ENCODE assay signal across 1 cellular context in genomic region chr1:212254853-212255363, GRCh38.
TF ChIP-seq lines count a peak whose summit lies in the region.

No MANE protein-coding gene starts in this region.

TF ChIP-seq in HepG2, 621 proteins besides CTCF, POLR2A, EP300 and RAD21 (continued from another document and continues in another):
- peak; percentile 14; the same call in 1 of the 2 replicates for TF ChIP-seq SSRP1 (CRISPR knock-in tag; IDR thresholded peaks at IDR 0.05)
- TF ChIP-seq ZNF644 (CRISPR knock-in tag; IDR thresholded peaks at IDR 0.05; ENCODE audit: low read depth) = peak; percentile 56; the same call in 1 of the 2 replicates
- TF ChIP-seq ZNF552 (CRISPR knock-in tag; IDR thresholded peaks at IDR 0.05; ENCODE audit: borderline replicate concordance) = no peak
- TF ChIP-seq BCL3 (CRISPR knock-in tag; IDR thresholded peaks at IDR 0.05) = no peak
- TF ChIP-seq ZFP62 (CRISPR knock-in tag; IDR thresholded peaks at IDR 0.05) = no peak
- TF ChIP-seq SIX1 (CRISPR knock-in tag; IDR thresholded peaks at IDR 0.05; ENCODE audit: borderline replicate concordance) = peak; percentile 11; the same call in 1 of the 2 replicates
- TF ChIP-seq NR2F1 (CRISPR knock-in tag; IDR thresholded peaks at IDR 0.05) = no peak
- TF ChIP-seq HNF1A (IDR thresholded peaks at IDR 0.05; ENCODE audit: low read depth) = no peak
- peak; percentile 59; the same call in 1 of the 2 replicates for TF ChIP-seq HNF1A (CRISPR knock-in tag; IDR thresholded peaks at IDR 0.05; ENCODE audit: borderline replicate concordance)
- peak; percentile 24; the same call in 1 of the 2 replicates for TF ChIP-seq ZNF652 (CRISPR knock-in tag; IDR thresholded peaks at IDR 0.05; ENCODE audit: borderline replicate concordance, low read depth)
- 0 out of 2 replicates have a peak, but pooled peaks have one; percentile 55 for TF ChIP-seq ZBTB20 (CRISPR knock-in tag; IDR thresholded peaks at IDR 0.05; ENCODE audit: borderline replicate concordance, low read depth)
- no peak for TF ChIP-seq SMYD3 (CRISPR knock-in tag; IDR thresholded peaks at IDR 0.05)
- TF ChIP-seq NFE2 (CRISPR knock-in tag; IDR thresholded peaks at IDR 0.05) = no peak
- TF ChIP-seq ZNF44 (CRISPR knock-in tag; IDR thresholded peaks at IDR 0.05) = no peak
- no peak for TF ChIP-seq SNRNP70 (IDR thresholded peaks at IDR 0.05; ENCODE audit: low read depth, low read length)
- peak; percentile 87 for TF ChIP-seq HOXA3 (CRISPR knock-in tag; IDR thresholded peaks at IDR 0.05)
- no peak for TF ChIP-seq BATF2 (CRISPR knock-in tag; IDR thresholded peaks at IDR 0.05)
- TF ChIP-seq HNF1B (CRISPR knock-in tag; IDR thresholded peaks at IDR 0.05) = peak; percentile 29; the same call in 1 of the 2 replicates
- no peak for TF ChIP-seq AGO2 (optimal IDR thresholded peaks at IDR 0.05; ENCODE audit: low read depth, low read length)
- TF ChIP-seq HOMEZ (CRISPR knock-in tag; IDR thresholded peaks at IDR 0.05; ENCODE audit: low read depth) = peak; percentile 34; the same call in 1 of the 2 replicates
- no peak for TF ChIP-seq ZNF615 (CRISPR knock-in tag; IDR thresholded peaks at IDR 0.05; ENCODE audit: borderline replicate concordance)
- TF ChIP-seq GATAD1 (CRISPR knock-in tag; IDR thresholded peaks at IDR 0.05) = peak; percentile 53; the same call in 1 of the 2 replicates
- TF ChIP-seq ZSCAN29 (CRISPR knock-in tag; conservative IDR thresholded peaks at IDR 0.05) = 0 out of 2 replicates have a peak, but pooled peaks have one; percentile 57
- TF ChIP-seq ASH2L (IDR thresholded peaks at IDR 0.05; ENCODE audit: insufficient read length, low read depth, low read length) = peak; percentile 64
- TF ChIP-seq POLR2AphosphoS5 (IDR thresholded peaks at IDR 0.05; ENCODE audit: low read depth, low read length) = no peak
- 0 out of 2 replicates have a peak, but pooled peaks have one; percentile 70 for TF ChIP-seq ZBTB43 (CRISPR knock-in tag; conservative IDR thresholded peaks at IDR 0.05)
- no peak; the same call in 1 of the 2 replicates for TF ChIP-seq MXD4 (CRISPR knock-in tag; IDR thresholded peaks at IDR 0.05)
- TF ChIP-seq ZKSCAN8 (CRISPR knock-in tag; IDR thresholded peaks at IDR 0.05; ENCODE audit: borderline replicate concordance) = peak; percentile 57; the same call in 1 of the 2 replicates
- TF ChIP-seq HNF4A (CRISPR knock-in tag; IDR thresholded peaks at IDR 0.05) = peak; percentile 97
- TF ChIP-seq SIN3B (IDR thresholded peaks at IDR 0.05; ENCODE audit: low read length) = no peak
- TF ChIP-seq ZNF207 (IDR thresholded peaks at IDR 0.05; ENCODE audit: borderline replicate concordance) = no peak
- TF ChIP-seq FOXP1 (IDR thresholded peaks at IDR 0.05) = no peak
- peak; percentile 68; the same call in 1 of the 2 replicates for TF ChIP-seq FOXP1 (CRISPR knock-in tag; IDR thresholded peaks at IDR 0.05)
- no peak for TF ChIP-seq GPN1 (CRISPR knock-in tag; IDR thresholded peaks at IDR 0.05; ENCODE audit: borderline replicate concordance)
- peak; percentile 98 for TF ChIP-seq GATAD2A (CRISPR knock-in tag; IDR thresholded peaks at IDR 0.05)
- TF ChIP-seq MEIS1 (CRISPR knock-in tag; IDR thresholded peaks at IDR 0.05; ENCODE audit: borderline replicate concordance) = no peak
- TF ChIP-seq ZSCAN21 (CRISPR knock-in tag; IDR thresholded peaks at IDR 0.05; ENCODE audit: borderline replicate concordance) = peak; percentile 44; the same call in 1 of the 2 replicates
- 0 out of 2 replicates have a peak, but pooled peaks have one; percentile 34 for TF ChIP-seq SPEN (CRISPR knock-in tag; IDR thresholded peaks at IDR 0.05; ENCODE audit: low read depth)
- no peak for TF ChIP-seq FOXC1 (CRISPR knock-in tag; IDR thresholded peaks at IDR 0.05; ENCODE audit: borderline replicate concordance)
- TF ChIP-seq RFX5 (IDR thresholded peaks at IDR 0.05; ENCODE audit: low read depth, low read length) = no peak
- TF ChIP-seq MAX (IDR thresholded peaks at IDR 0.05) = peak; percentile 41; the same call in 1 of the 2 replicates
- TF ChIP-seq HMG20B (CRISPR knock-in tag; conservative IDR thresholded peaks at IDR 0.05) = peak; percentile 66; the same call in 1 of the 2 replicates
- TF ChIP-seq ZNF609 (CRISPR knock-in tag; IDR thresholded peaks at IDR 0.05; ENCODE audit: borderline replicate concordance) = peak; percentile 83
- TF ChIP-seq ZNF34 (CRISPR knock-in tag; IDR thresholded peaks at IDR 0.05; ENCODE audit: borderline replicate concordance) = no peak
- TF ChIP-seq RXRB (CRISPR knock-in tag; IDR thresholded peaks at IDR 0.05; ENCODE audit: borderline replicate concordance) = peak; percentile 84; the same call in 1 of the 2 replicates
- no peak for TF ChIP-seq MED8 (CRISPR knock-in tag; IDR thresholded peaks at IDR 0.05; ENCODE audit: insufficient replicate concordance)
- TF ChIP-seq ATF4 (CRISPR knock-in tag; IDR thresholded peaks at IDR 0.05) = peak in 1 of 2 experiments; percentile 98; a peak in 2 of 4 replicates
- TF ChIP-seq NR1H2 (CRISPR knock-in tag; IDR thresholded peaks at IDR 0.05; ENCODE audit: borderline replicate concordance, low read depth) = no peak
- peak; percentile 65; the same call in 1 of the 2 replicates for TF ChIP-seq BCL6 (CRISPR knock-in tag; IDR thresholded peaks at IDR 0.05)
